In genomic region chrX:147916375-147916968, GRCh38 we compare ENCODE assay signal across 20 cellular contexts. TPM values are rescaled to one million over a fixed set of nuclear protein-coding genes. Genes with fewer than 3 reads are reported as not detected.
A peak's percentile ranks its signal among the peaks of the same experiment; 100 is the strongest.
DNase-seq lines count a peak whose midpoint lies in the region; ATAC-seq and TF ChIP-seq lines count a peak whose summit lies in the region.
"Had no signal": no experiment of that assay in that cellular context is flagged by ENCODE, and none has a peak within 500 bp of the region (broad histone marks: within the 10 kb centered on the region; RNA-seq: fewer than 3 reads in every experiment).

No MANE protein-coding gene starts in this region.

- peaks cover 5% of the 10 kb centered on the region for H3K36me3 Mint-ChIP-seq in CD4-positive, alpha-beta T cell (ENCODE audit: low read depth)
- H3K36me3 Mint-ChIP-seq in Caco-2 (ENCODE audit: insufficient read depth, unreplicated experiment) (peaks cover 4% of the 10 kb centered on the region), natural killer cell (no peaks in the 10 kb centered on the region)
- peaks cover 10% of the 10 kb centered on the region for H3K36me3 Mint-ChIP-seq in activated T-helper 17 cell treated with anti-CD3 and anti-CD28 coated beads, Interleukin-2, amount 50 U/mL, for 72 hours (ENCODE audit: low read depth)

- H3K4me3 ChIP-seq in Caco-2 (ENCODE audit: low read depth, low read length): no peak overlapping the region
- H3K4me3 ChIP-seq in SK-N-SH (ENCODE audit: low read depth in 2 of 2, low read length in 1 of 2): no peak overlapping the region
- H3K4me3 ChIP-seq: breast epithelium, smooth muscle cell, testis had no signal

- H2AFZ ChIP-seq in SK-N-SH (ENCODE audit: low read depth): no peak overlapping the region

- peak overlapping the region; percentile 43 for H3K4me3 Mint-ChIP-seq in CD4-positive, alpha-beta T cell
- H3K4me3 Mint-ChIP-seq in Caco-2 (ENCODE audit: unreplicated experiment): no peak overlapping the region
- H3K4me3 Mint-ChIP-seq in activated T-helper 17 cell treated with anti-CD3 and anti-CD28 coated beads, Interleukin-2, amount 50 U/mL, for 72 hours: peak overlapping the region; percentile 75
- H3K4me3 Mint-ChIP-seq in natural killer cell: no peak overlapping the region
- H3K4me3 Mint-ChIP-seq: activated B cell treated with CpG ODN at 0.5 μM for 24 hours; activated naive CD8-positive, alpha-beta T cell treated with anti-CD3 and anti-CD28 coated beads, Interleukin-2, amount 10 ng/mL, durations not matched to agents 7 days and 5 days had no signal

- no TSS peak for BruUV-seq in Caco-2 (replicated peaks; lab: Mats Ljungman, UMichigan)

- peaks cover 59% of the 10 kb centered on the region for H3K79me2 ChIP-seq in SK-N-SH (ENCODE audit: insufficient read depth)

- H4K20me1 ChIP-seq in SK-N-SH (ENCODE audit: insufficient read depth): peaks cover 43% of the 10 kb centered on the region

- H3K27me3 Mint-ChIP-seq in CD4-positive, alpha-beta T cell: no peaks in the 10 kb centered on the region
- H3K27me3 Mint-ChIP-seq in Caco-2 (ENCODE audit: insufficient read depth, unreplicated experiment): no peaks in the 10 kb centered on the region
- no peaks in the 10 kb centered on the region for H3K27me3 Mint-ChIP-seq in activated T-helper 17 cell treated with anti-CD3 and anti-CD28 coated beads, Interleukin-2, amount 50 U/mL, for 72 hours
- H3K27me3 Mint-ChIP-seq in natural killer cell (ENCODE audit: low read depth in 2 of 2): no peaks in the 10 kb centered on the region
- H3K27me3 Mint-ChIP-seq: activated B cell treated with CpG ODN at 0.5 μM for 24 hours; activated naive CD8-positive, alpha-beta T cell treated with anti-CD3 and anti-CD28 coated beads, Interleukin-2, amount 10 ng/mL, durations not matched to agents 7 days and 5 days had no signal

- H3K27ac ChIP-seq in CD4-positive, alpha-beta T cell (ENCODE audit: low read depth, low read length): no peak overlapping the region
- no peak overlapping the region for H3K27ac ChIP-seq in SK-N-SH (ENCODE audit: low read depth in 2 of 2, low read length in 1 of 2)
- H3K27ac ChIP-seq: breast epithelium, testis had no signal

- peak overlapping the region; percentile 89 for H3K27ac Mint-ChIP-seq in CD4-positive, alpha-beta T cell
- peak overlapping the region; percentile 24 for H3K27ac Mint-ChIP-seq in Caco-2 (ENCODE audit: unreplicated experiment)
- peak overlapping the region; percentile 41 for H3K27ac Mint-ChIP-seq in activated T-helper 17 cell treated with anti-CD3 and anti-CD28 coated beads, Interleukin-2, amount 50 U/mL, for 72 hours
- H3K27ac Mint-ChIP-seq in natural killer cell: peak overlapping the region; percentile 87 to 92
- H3K27ac Mint-ChIP-seq: activated naive CD8-positive, alpha-beta T cell treated with anti-CD3 and anti-CD28 coated beads, Interleukin-2, amount 10 ng/mL, durations not matched to agents 7 days and 5 days had no signal

- POLR2A ChIA-PET in CD4-positive, alpha-beta T cell (lab: Charles Lee): no interaction called here
- POLR2A ChIA-PET in Caco-2 (lab: Charles Lee) (no interaction called here), SK-N-SH (lab: Yijun Ruan, JAX) (no interaction called here)

- TF ChIP-seq RAD21 in SK-N-SH (IDR thresholded peaks at IDR 0.05; ENCODE audit: low read length): no peak

- H3K36me3 ChIP-seq in Caco-2 (ENCODE audit: control insufficient read depth, insufficient read depth, low read length) (no peaks in the 10 kb centered on the region), SK-N-SH (replicated peaks in 1 of 2; ENCODE audit: control insufficient read depth in 1 of 2, insufficient read depth in 2 of 2, low read length in 1 of 2) (no peaks in the 10 kb centered on the region)
- H3K36me3 ChIP-seq: BE2C, breast epithelium had no signal

- no peak overlapping the region for H3K9ac ChIP-seq in SK-N-SH

- 39% methylated on average over 6 of the region's 6 CpGs for WGBS in SK-N-SH (ENCODE audit: low lambda C conversion rate)

- H3K9me2 ChIP-seq in SK-N-SH: no peaks in the 10 kb centered on the region

- CTCF ChIA-PET in CD4-positive, alpha-beta T cell (lab: Charles Lee): no interaction called here
- CTCF ChIA-PET in Caco-2 (lab: Charles Lee) (no interaction called here), SK-N-SH (lab: Yijun Ruan, JAX) (no interaction called here)

- H3K27me3 ChIP-seq in CD4-positive, alpha-beta T cell (ENCODE audit: control insufficient read depth, insufficient read depth, low read length): no peaks in the 10 kb centered on the region
- H3K27me3 ChIP-seq in Caco-2 (replicated peaks; ENCODE audit: control insufficient read depth, insufficient read depth, low read length): no peaks in the 10 kb centered on the region
- H3K27me3 ChIP-seq in SK-N-SH (ENCODE audit: insufficient read depth): no peaks in the 10 kb centered on the region
- H3K27me3 ChIP-seq: BE2C, breast epithelium, testis had no signal

- no peaks in the 10 kb centered on the region for H3K9me3 Mint-ChIP-seq in CD4-positive, alpha-beta T cell
- H3K9me3 Mint-ChIP-seq in Caco-2 (ENCODE audit: unreplicated experiment) (no peaks in the 10 kb centered on the region), natural killer cell (no peaks in the 10 kb centered on the region)
- H3K9me3 Mint-ChIP-seq in activated T-helper 17 cell treated with anti-CD3 and anti-CD28 coated beads, Interleukin-2, amount 50 U/mL, for 72 hours: no peaks in the 10 kb centered on the region
- H3K9me3 Mint-ChIP-seq: activated B cell treated with CpG ODN at 0.5 μM for 24 hours; activated naive CD8-positive, alpha-beta T cell treated with anti-CD3 and anti-CD28 coated beads, Interleukin-2, amount 10 ng/mL, durations not matched to agents 7 days and 5 days had no signal

- ATAC-seq in CD4-positive, alpha-beta T cell (ENCODE audit: poor library complexity): no peak
- ATAC-seq in activated T-helper 17 cell treated with anti-CD3 and anti-CD28 coated beads, Interleukin-2, amount 50 U/mL, for 72 hours (replicated peaks): no peak
- ATAC-seq in natural killer cell (no peak), GM19351 (IDR thresholded peaks at IDR 0.05; ENCODE audit: unreplicated experiment) (no peak)
- ATAC-seq: esophagus mucosa, left lobe of liver had no signal

- no peak for DNase-seq in CD4-positive, alpha-beta T cell
- DNase-seq in Caco-2 (no peak), natural killer cell (no peak), NCI-H1436 (lab: John Stamatoyannopoulos, UW) (no peak), SK-N-SH (no peak)
- DNase-seq: activated B cell treated with CpG ODN at 0.5 μM for 24 hours; activated CD8-positive, alpha-beta memory T cell treated with anti-CD3 and anti-CD28 coated beads, Interleukin-2, amount 50 U/mL, for 4 hours; activated naive CD8-positive, alpha-beta T cell treated with anti-CD3 and anti-CD28 coated beads, Interleukin-2, amount 10 ng/mL, durations not matched to agents 7 days and 5 days; BE2C; NCI-H187; stimulated activated CD4-positive, alpha-beta T cell treated with anti-CD3 and anti-CD28 coated beads, Interleukin-4, amount 100 ng/mL, for 4 hours; stimulated activated CD8-positive, alpha-beta memory T cell treated with anti-CD3 and anti-CD28 coated beads, Interleukin-4, amount 100 ng/mL, for 48 hours; T-helper 1 cell; testis had no signal

- H3K4me1 ChIP-seq in Caco-2: peaks cover 23% of the 10 kb centered on the region
- H3K4me1 ChIP-seq in SK-N-SH (ENCODE audit: control insufficient read depth in 1 of 2, insufficient read depth in 2 of 2, low read depth in 1 of 2, low read length in 1 of 2): no peaks in the 10 kb centered on the region; a peak in 1 of 4 replicates
- H3K4me1 ChIP-seq: BE2C, breast epithelium, testis had no signal

- H3K4me1 Mint-ChIP-seq in CD4-positive, alpha-beta T cell (ENCODE audit: low read depth): peaks cover 84% of the 10 kb centered on the region
- H3K4me1 Mint-ChIP-seq in Caco-2 (ENCODE audit: low read depth, unreplicated experiment): peaks cover 25% of the 10 kb centered on the region
- H3K4me1 Mint-ChIP-seq in activated T-helper 17 cell treated with anti-CD3 and anti-CD28 coated beads, Interleukin-2, amount 50 U/mL, for 72 hours: peaks cover 24% of the 10 kb centered on the region
- peaks cover 51 to 55% of the 10 kb centered on the region in 2 donors for H3K4me1 Mint-ChIP-seq in natural killer cell

- intact Hi-C loops in CD4-positive, alpha-beta T cell (cut with DNase I, micrococcal nuclease): loop anchor here in 1 of 2 experiments (10.0 kb wide), 1 partner anchor 1588 kb away; the partner anchor contains the start of gene IDS
- intact Hi-C loops in Caco-2 (cut with micrococcal nuclease; ENCODE audit: unreplicated experiment) (no loop called here), natural killer cell (cut with micrococcal nuclease) (loop anchor here (10.0 kb wide), 1 partner anchor 1598 kb away; no protein-coding TSS in a partner anchor)

- TF ChIP-seq EP300 in SK-N-SH (IDR thresholded peaks at IDR 0.05; ENCODE audit: borderline replicate concordance in 1 of 2, low read depth in 1 of 2, low read length in 1 of 2): no peak

- no peaks in the 10 kb centered on the region for H3F3A ChIP-seq in SK-N-SH (replicated peaks; ENCODE audit: insufficient read depth)

- no peaks in the 10 kb centered on the region for H3K9me3 ChIP-seq in CD4-positive, alpha-beta T cell (ENCODE audit: control insufficient read depth, low read length)
- H3K9me3 ChIP-seq in Caco-2: no peaks in the 10 kb centered on the region
- no peaks in the 10 kb centered on the region for H3K9me3 ChIP-seq in SK-N-SH
- H3K9me3 ChIP-seq: BE2C, breast epithelium, testis had no signal

- no peak for TF ChIP-seq CTCF in CD4-positive, alpha-beta T cell (IDR thresholded peaks at IDR 0.05)
- TF ChIP-seq CTCF in Caco-2 (IDR thresholded peaks at IDR 0.05; ENCODE audit: insufficient read depth in 1 of 2, low read depth in 1 of 2, low read length in 1 of 2, severe bottlenecking in 1 of 2, unreplicated experiment in 1 of 2): no peak
- TF ChIP-seq CTCF in natural killer cell (IDR thresholded peaks at IDR 0.05): no peak
- TF ChIP-seq CTCF in SK-N-SH (IDR thresholded peaks at IDR 0.05): no peak

- H3K4me2 ChIP-seq in SK-N-SH: no peak overlapping the region
- H3K4me2 ChIP-seq: smooth muscle cell had no signal

TF ChIP-seq in SK-N-SH, 30 proteins besides CTCF, POLR2A, EP300 and RAD21 (continues in another document):
- TF ChIP-seq EZH2phosphoT487 (IDR thresholded peaks at IDR 0.05; ENCODE audit: borderline replicate concordance, low read depth): no peak

RNA-seq across cellular contexts. Expression of gene FMR1, which starts 4.8 kb away (rescaled TPM):
- 10 to 100 TPM; 87.9 to 95.3 TPM for total RNA-seq in CD4-positive, alpha-beta T cell
- total RNA-seq in Caco-2 (2022) (53.8 and 56.8 TPM in 2 replicates), natural killer cell (100 to 1,000 TPM; 124 to 147 (median 127) TPM)
- total RNA-seq in activated T-helper 17 cell treated with anti-CD3 and anti-CD28 coated beads, Interleukin-2, amount 50 U/mL, for 72 hours: 10 to 100 TPM; 41.3 to 42.2 TPM
- polyA plus RNA-seq in SK-N-SH (2012; rRNA removed): 7.8 and 10.1 TPM in 2 replicates
- polyA plus RNA-seq in SK-N-SH (2012; cell fraction: cytosol; rRNA removed): 10.8 and 15.0 TPM in 2 replicates
- polyA plus RNA-seq in SK-N-SH (2012; cell fraction: nucleus; rRNA removed): 9.7 and 25.9 TPM in 2 replicates

Comparison
In these comparisons a context has a peak if more than half of its experiments do, and no peak if none do; other contexts are left out.
1. H3K27ac Mint-ChIP-seq: peak in every context shown above with its lines; median percentile 90 in natural killer cell; 89 in CD4-positive, alpha-beta T cell; 41 in activated T-helper 17 cell treated with anti-CD3 and anti-CD28 coated beads, Interleukin-2, amount 50 U/mL, for 72 hours; 24 in Caco-2.
2. H3K4me3 Mint-ChIP-seq: peak in CD4-positive, alpha-beta T cell (single experiment) and activated T-helper 17 cell treated with anti-CD3 and anti-CD28 coated beads, Interleukin-2, amount 50 U/mL, for 72 hours (single experiment); none in Caco-2 (single experiment) and natural killer cell (single experiment).